ENCODE assay signal across 8 cellular contexts in genomic region chr3:192917508-192918274, GRCh38. TPM values are rescaled to one million over a fixed set of nuclear protein-coding genes. Genes with fewer than 3 reads are reported as not detected.
DNase-seq lines count a peak whose midpoint lies in the region; ATAC-seq, FAIRE-seq and TF ChIP-seq lines count a peak whose summit lies in the region.

Gene MB21D2 (minus strand): TSS chr3:192917856. CDS start chr3:192917840, 16 bp downstream.

- peaks cover 49% of the 10 kb centered on the region for H3K79me2 ChIP-seq in astrocyte (ENCODE audit: insufficient read depth, low read length)

- no peaks in the 10 kb centered on the region for H3K36me3 Mint-ChIP-seq in T-cell
- H3K36me3 Mint-ChIP-seq in astrocyte (ENCODE audit: low read depth, unreplicated experiment), result no peaks in the 10 kb centered on the region

- H3K4me2 ChIP-seq in astrocyte (ENCODE audit: low read length), result peak within 1 kb of the TSS; percentile 91

- POLR2A ChIA-PET in T-cell (lab: Charles Lee), result interaction anchor here (0.5 to 1.4 kb wide), 5 partner anchors 18 to 124 kb away, joined by 3 to 14 read pairs (median 3); no protein-coding TSS in a partner anchor

- H3K9ac ChIP-seq in astrocyte (ENCODE audit: low read length), result peak within 1 kb of the TSS; percentile 99

- H3K4me3 Mint-ChIP-seq in T-cell (peak within 1 kb of the TSS; percentile 82 to 98 (median 93)), astrocyte (ENCODE audit: unreplicated experiment) (peak within 1 kb of the TSS; percentile 98)

- H3K27me3 ChIP-seq in astrocyte (ENCODE audit: insufficient read depth, low read length) (no peaks in the 10 kb centered on the region), left ventricle myocardium inferior (ENCODE audit: low read depth) (no peaks in the 10 kb centered on the region)

- DNase-seq in GM13977 (ENCODE audit: low spot score) (peak; percentile 87), NCI-H1048 (lab: John Stamatoyannopoulos, UW) (peak; percentile 76), T-cell (peak in 29 of 34 experiments; percentile 4 to 53 (median 28)), astrocyte (ENCODE audit: low read depth) (peak; percentile 73), left ventricle myocardium inferior (peak; percentile 82), posterior vena cava (ENCODE audit: low spot score) (peak; percentile 95)

- H2AFZ ChIP-seq in astrocyte (ENCODE audit: low read depth, low read length), result peak within 1 kb of the TSS; percentile 95

- H3K4me1 Mint-ChIP-seq in T-cell (peaks cover 23 to 43% (median 38%) of the 10 kb centered on the region in 3 donors), astrocyte (ENCODE audit: low read depth, unreplicated experiment) (peaks cover 17% of the 10 kb centered on the region)

- H3K27ac ChIP-seq in astrocyte (ENCODE audit: low read depth, low read length), result peak within 1 kb of the TSS; percentile 96
- peak within 1 kb of the TSS; percentile 94 for H3K27ac ChIP-seq in left ventricle myocardium inferior (replicated peaks)

- ATAC-seq in HG02588 (IDR thresholded peaks at IDR 0.05; ENCODE audit: unreplicated experiment) (peak; percentile 63), T-cell (replicated peaks in 1 of 4) (peak; percentile 76 to 80 (median 78)), GM18519 (IDR thresholded peaks at IDR 0.05; ENCODE audit: low FRiP score, unreplicated experiment) (no peak)

- CTCF ChIA-PET in T-cell (lab: Charles Lee), result interaction anchor here in 1 of 2 donors (0.6 to 2.8 kb wide), 6 partner anchors 19 to 101 kb away, joined by 3 to 9 read pairs (median 4); no protein-coding TSS in a partner anchor

- H3K4me3 ChIP-seq in astrocyte (ENCODE audit: insufficient read depth, low read depth, low read length) (peak within 1 kb of the TSS; percentile 99), left ventricle myocardium inferior (peak within 1 kb of the TSS; percentile 78)

- H3K27me3 Mint-ChIP-seq in T-cell (peaks cover 44 to 50% of the 10 kb centered on the region in 2 donors), astrocyte (ENCODE audit: low read depth, unreplicated experiment) (peaks cover 4% of the 10 kb centered on the region)

- peaks cover 38% of the 10 kb centered on the region for H4K20me1 ChIP-seq in astrocyte (ENCODE audit: insufficient read depth, low read length)

- H3K27ac Mint-ChIP-seq in T-cell (peak within 1 kb of the TSS; percentile 89), astrocyte (ENCODE audit: unreplicated experiment) (peak within 1 kb of the TSS; percentile 94)

- H3K4me1 ChIP-seq in astrocyte (ENCODE audit: insufficient read depth, low read length), result peaks cover 14% of the 10 kb centered on the region
- H3K4me1 ChIP-seq in left ventricle myocardium inferior, result peaks cover 61% of the 10 kb centered on the region

- no peak for FAIRE-seq in astrocyte (lab: Jason Lieb, UNC)

- intact Hi-C loops in left ventricle myocardium inferior (cut with micrococcal nuclease) (loop anchor here (5.0 kb wide), 1 partner anchor 100 kb away; no protein-coding TSS in a partner anchor), posterior vena cava (cut with DNase I) (loop anchor here (5.0 to 10.0 kb wide), 3 partner anchors 93 to 677 kb away; partner anchors contain the start of gene OPA1 (in 1 of the 2))

- in situ Hi-C loops in GM13977 (cut with MboI; ENCODE audit: low pct_unique_long_range_greater_than_20kb, low sequenced_read_pairs, unreplicated experiment), result loop anchor here (10.0 kb wide), 1 partner anchor 103 kb away; no protein-coding TSS in a partner anchor

- H3K9me3 ChIP-seq in astrocyte (ENCODE audit: insufficient read depth, low read depth, low read length) (no peaks in the 10 kb centered on the region), left ventricle myocardium inferior (replicated peaks) (no peaks in the 10 kb centered on the region)

- no peak for TF ChIP-seq CTCF in GM13977 (IDR thresholded peaks at IDR 0.05; ENCODE audit: extremely low read depth, insufficient read depth, missing control alignments)
- TF ChIP-seq CTCF in astrocyte (IDR thresholded peaks at IDR 0.05; ENCODE audit: insufficient read depth, low read depth, low read length), result no peak
- TF ChIP-seq CTCF in left ventricle myocardium inferior (IDR thresholded peaks at IDR 0.05; ENCODE audit: borderline replicate concordance), result peak; percentile 49

- H3K36me3 ChIP-seq in astrocyte (ENCODE audit: insufficient read depth, low read length) (no peaks in the 10 kb centered on the region), left ventricle myocardium inferior (no peaks in the 10 kb centered on the region)

- H3K9me3 Mint-ChIP-seq in T-cell (no peaks in the 10 kb centered on the region), astrocyte (ENCODE audit: unreplicated experiment) (no peaks in the 10 kb centered on the region)

RNA-seq across cellular contexts. Expression of gene MB21D2, which starts in this region (rescaled TPM):
- total RNA-seq in T-cell (1 to 10 TPM; 4.1 to 7.6 (median 5.5) TPM), astrocyte (10.7 and 11.0 TPM in 2 replicates), left ventricle myocardium inferior (1.8 TPM), posterior vena cava (1 to 10 TPM; 5.2 to 6.3 TPM)

Comparison
In these comparisons a context has a peak if more than half of its experiments do, and no peak if none do; other contexts are left out.
1. DNase-seq: peak in every context shown above with its lines; median percentile 95 in posterior vena cava; 87 in GM13977; 82 in left ventricle myocardium inferior; 76 in NCI-H1048; 73 in astrocyte; 28 in T-cell.